Comparison of ENCODE assay signal across 8 cellular contexts in genomic region chr4:2482693-2483092, GRCh38. TPM values are rescaled to one million over a fixed set of nuclear protein-coding genes. Genes with fewer than 3 reads are reported as not detected.
DNase-seq lines count a peak whose midpoint lies in the region; ATAC-seq, FAIRE-seq and TF ChIP-seq lines count a peak whose summit lies in the region.

No MANE protein-coding gene starts in this region.

- no peak for TF ChIP-seq POLR2A in GM12891 (IDR thresholded peaks at IDR 0.05; ENCODE audit: low read depth, low read length)

- TF ChIP-seq CTCF in smooth muscle cell (IDR thresholded peaks at IDR 0.05; ENCODE audit: borderline replicate concordance, insufficient read depth, poor library complexity, severe bottlenecking), result no peak

- peaks cover 100% of the 10 kb centered on the region for H4K20me1 ChIP-seq in smooth muscle cell (ENCODE audit: low read depth)

- FAIRE-seq in GM12891 (lab: Jason Lieb, UNC), result peak; percentile 67

- H3K27ac ChIP-seq in smooth muscle cell (ENCODE audit: low read depth), result no peak overlapping the region

- H3K36me3 Mint-ChIP-seq in activated naive CD8-positive, alpha-beta T cell, result no peaks in the 10 kb centered on the region

- no peaks in the 10 kb centered on the region for H3K9me3 Mint-ChIP-seq in activated naive CD8-positive, alpha-beta T cell (ENCODE audit: low read depth)

- peaks cover 100% of the 10 kb centered on the region for H3K79me2 ChIP-seq in smooth muscle cell (ENCODE audit: low read depth)

- peak overlapping the region; percentile 69 for H3K27ac Mint-ChIP-seq in activated naive CD8-positive, alpha-beta T cell

- no peak overlapping the region for H3K4me3 ChIP-seq in smooth muscle cell

- H3K9me3 ChIP-seq in smooth muscle cell (replicated peaks; ENCODE audit: low read depth), result no peaks in the 10 kb centered on the region

- H2AFZ ChIP-seq in smooth muscle cell (ENCODE audit: low read depth), result no peak overlapping the region

- peaks cover 25% of the 10 kb centered on the region for H3K4me1 ChIP-seq in smooth muscle cell (ENCODE audit: low read depth)

- peaks cover 92% of the 10 kb centered on the region for H3K4me1 Mint-ChIP-seq in activated naive CD8-positive, alpha-beta T cell (ENCODE audit: low read depth)

- H3K27me3 Mint-ChIP-seq in activated naive CD8-positive, alpha-beta T cell, result no peaks in the 10 kb centered on the region

- intact Hi-C loops in left ventricle myocardium superior (cut with micrococcal nuclease), result no loop called here

- peak overlapping the region; percentile 44 for H3K4me3 Mint-ChIP-seq in activated naive CD8-positive, alpha-beta T cell

- 42% methylated on average over 3 of the region's 3 CpGs for WGBS in smooth muscle cell (ENCODE audit: low lambda C conversion rate)

- no peaks in the 10 kb centered on the region for H3F3A ChIP-seq in smooth muscle cell (ENCODE audit: low read depth)

- no peaks in the 10 kb centered on the region for H3K36me3 ChIP-seq in smooth muscle cell (ENCODE audit: low read depth)

- H3K9ac ChIP-seq in smooth muscle cell (ENCODE audit: low read depth), result no peak overlapping the region

- DNase-seq in GM12891 (ENCODE audit: insufficient read length, low spot score) (peak; percentile 50), left ventricle myocardium superior (peak; percentile 69), smooth muscle cell (lab: John Stamatoyannopoulos, UW; ENCODE audit: unreplicated experiment) (no peak), SKM-1 treated with dmso at 0.1 percent for 144 hours (lab: John Stamatoyannopoulos, UW; ENCODE audit: unreplicated experiment) (no peak), SHP77 (lab: John Stamatoyannopoulos, UW) (no peak)

- ATAC-seq in HG02759 (IDR thresholded peaks at IDR 0.05; ENCODE audit: unreplicated experiment) (peak; percentile 42), left ventricle myocardium superior (peak; percentile 85), HG02588 (IDR thresholded peaks at IDR 0.05; ENCODE audit: unreplicated experiment) (no peak)

- peak overlapping the region; percentile 44 for H3K4me2 ChIP-seq in smooth muscle cell

- H3K27me3 ChIP-seq in smooth muscle cell (ENCODE audit: low read depth), result no peaks in the 10 kb centered on the region

TF ChIP-seq in GM12891, 5 proteins besides CTCF, POLR2A, EP300 and RAD21:
- TF ChIP-seq POLR2AphosphoS5 (IDR thresholded peaks at IDR 0.05; ENCODE audit: low read depth, low read length) (no peak), SPI1 (IDR thresholded peaks at IDR 0.05; ENCODE audit: low read depth, low read length) (peak; percentile 95), POU2F2 (IDR thresholded peaks at IDR 0.05; ENCODE audit: low read depth, low read length) (0 out of 2 replicates have a peak, but pooled peaks have one; percentile 26), PAX5 (IDR thresholded peaks at IDR 0.05; ENCODE audit: insufficient read depth, low read length, severe bottlenecking) (no peak), TAF1 (IDR thresholded peaks at IDR 0.05; ENCODE audit: low read depth, low read length) (no peak)

RNA-seq across cellular contexts. Expression of gene RNF4, which starts 13.8 kb away (rescaled TPM):
- 52.9 TPM for polyA plus RNA-seq in GM12891 (2012; ENCODE audit: low read depth, missing spikeins)
- total RNA-seq in left ventricle myocardium superior (26.1 TPM), smooth muscle cell (47.3 and 52.5 TPM in 2 replicates)
- polyA plus RNA-seq in smooth muscle cell, result 47.8 and 51.6 TPM in 2 replicates

RNA-seq across cellular contexts. Expression of gene FAM193A, which starts 53.8 kb away (rescaled TPM):
- polyA plus RNA-seq in GM12891 (2012; ENCODE audit: low read depth, missing spikeins), result 12.4 TPM
- total RNA-seq in left ventricle myocardium superior (16.0 TPM), smooth muscle cell (7.8 and 12.2 TPM in 2 replicates)
- 8.3 and 12.7 TPM in 2 replicates for polyA plus RNA-seq in smooth muscle cell

Comparison
In these comparisons a context has a peak if more than half of its experiments do, and no peak if none do; other contexts are left out.
1. DNase-seq: peak in GM12891 (single experiment) and left ventricle myocardium superior (single experiment); none in smooth muscle cell (single experiment), SKM-1 treated with dmso at 0.1 percent for 144 hours (single experiment) and SHP77 (0 of 2).